20 cellular contexts compared by ENCODE assay signal in the genomic region with DNA sequence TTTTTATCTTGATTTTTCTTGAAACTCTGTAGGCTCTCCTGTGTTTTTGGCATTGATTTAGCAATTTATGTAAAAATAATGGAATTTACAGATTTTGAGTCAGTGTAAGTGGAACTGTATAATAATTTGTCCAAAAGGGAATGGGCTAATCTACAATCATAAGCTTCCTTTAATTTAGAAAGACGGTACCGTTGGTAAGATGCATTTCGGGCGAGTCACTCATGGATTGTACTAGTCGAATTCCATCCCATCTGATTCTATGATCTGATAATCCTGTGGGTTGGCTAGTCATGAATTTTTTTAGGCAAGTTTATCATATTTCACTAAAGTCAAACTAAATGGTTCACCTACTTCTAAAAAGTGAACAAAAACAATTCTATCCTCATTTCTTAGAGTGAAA.
DNase-seq lines count a peak whose midpoint lies in the region; ATAC-seq, FAIRE-seq and TF ChIP-seq lines count a peak whose summit lies in the region.
"Had no signal": no experiment of that assay in that cellular context is flagged by ENCODE, and none has a peak within 500 bp of the region (broad histone marks: within the 10 kb centered on the region; RNA-seq: fewer than 3 reads in every experiment).

No MANE protein-coding gene starts in this region.

- H3K79me2 ChIP-seq in endothelial cell of umbilical vein (ENCODE audit: control insufficient read depth, insufficient read depth, low read length), result no peaks in the 10 kb centered on the region
- peaks cover 3% of the 10 kb centered on the region for H3K79me2 ChIP-seq in osteoblast (ENCODE audit: insufficient read depth, low read length)

- no peaks in the 10 kb centered on the region for H3K9me1 ChIP-seq in endothelial cell of umbilical vein (replicated peaks; ENCODE audit: control insufficient read depth, extremely low read depth, insufficient read depth, low read length)

- H3K27me3 ChIP-seq in endothelial cell of umbilical vein (ENCODE audit: control insufficient read depth in 2 of 2, insufficient read depth in 2 of 2, low read length in 2 of 2) (no peaks in the 10 kb centered on the region), osteoblast (ENCODE audit: insufficient read depth, low read length) (no peaks in the 10 kb centered on the region), gastrocnemius medialis (no peaks in the 10 kb centered on the region)
- H3K27me3 ChIP-seq: colonic mucosa, sigmoid colon, vagina had no signal

- H4K20me1 ChIP-seq in endothelial cell of umbilical vein (replicated peaks; ENCODE audit: control insufficient read depth, extremely low read depth, insufficient read depth, low read length) (no peaks in the 10 kb centered on the region), osteoblast (ENCODE audit: insufficient read depth, low read length) (no peaks in the 10 kb centered on the region)

- CTCF ChIA-PET in endothelial cell of umbilical vein (lab: Charles Lee), result no interaction called here

- in situ Hi-C loops in gastrocnemius medialis (cut with MboI; ENCODE audit: low sequenced_read_pairs in 4 of 4), result no loop called here

- no peak overlapping the region for H3K4me3 ChIP-seq in endothelial cell of umbilical vein (replicated peaks in 1 of 3; ENCODE audit: insufficient read depth in 1 of 3, low read depth in 1 of 3, low read length in 3 of 3)
- no peak overlapping the region for H3K4me3 ChIP-seq in osteoblast (ENCODE audit: insufficient read depth, low read length)
- no peak overlapping the region for H3K4me3 ChIP-seq in gastrocnemius medialis
- H3K4me3 ChIP-seq: colonic mucosa, K562, sigmoid colon, vagina had no signal

- H3K9ac ChIP-seq in endothelial cell of umbilical vein (replicated peaks; ENCODE audit: extremely low read depth, insufficient read depth, low read length), result no peak overlapping the region

- H3K9me3 ChIP-seq in endothelial cell of umbilical vein (replicated peaks; ENCODE audit: control insufficient read depth, insufficient read depth, low read length), result no peaks in the 10 kb centered on the region
- no peaks in the 10 kb centered on the region for H3K9me3 ChIP-seq in osteoblast (ENCODE audit: low read depth, low read length)
- no peaks in the 10 kb centered on the region for H3K9me3 ChIP-seq in gastrocnemius medialis
- H3K9me3 ChIP-seq: colonic mucosa, sigmoid colon, vagina had no signal

- no peak overlapping the region for H3K27ac ChIP-seq in endothelial cell of umbilical vein (ENCODE audit: insufficient read depth, low read depth, low read length)
- peak overlapping the region; percentile 43 for H3K27ac ChIP-seq in osteoblast (ENCODE audit: low read depth, low read length)
- no peak overlapping the region for H3K27ac ChIP-seq in gastrocnemius medialis
- H3K27ac ChIP-seq: colonic mucosa, sigmoid colon, vagina had no signal

- peak; percentile 64 for FAIRE-seq in endothelial cell of umbilical vein (lab: Jason Lieb, UNC)
- FAIRE-seq: GM12891, K562, TTC549 had no signal

- TF ChIP-seq POLR2A in endothelial cell of umbilical vein (IDR thresholded peaks at IDR 0.05; ENCODE audit: low read depth, low read length) (no peak), gastrocnemius medialis (IDR thresholded peaks at IDR 0.05) (no peak)

- H2AFZ ChIP-seq in endothelial cell of umbilical vein (ENCODE audit: low read depth, low read length), result no peak overlapping the region
- H2AFZ ChIP-seq in osteoblast (ENCODE audit: low read length), result no peak overlapping the region

- ATAC-seq in gastrocnemius medialis, result no peak
- no peak for ATAC-seq in GM19023 (IDR thresholded peaks at IDR 0.05; ENCODE audit: unreplicated experiment)
- ATAC-seq: CD8-positive, alpha-beta T cell; K562 had no signal

- intact Hi-C loops in endothelial cell of umbilical vein (cut with micrococcal nuclease), result no loop called here
- intact Hi-C loops in gastrocnemius medialis (cut with DNase I; ENCODE audit: low total_unique reads), result no loop called here

- H3K4me2 ChIP-seq in endothelial cell of umbilical vein (ENCODE audit: insufficient read depth, low read length) (peak overlapping the region; percentile 29), osteoblast (ENCODE audit: insufficient read depth, low read length) (peak overlapping the region; percentile 51)

- DNase-seq in AG20443 (ENCODE audit: low spot score) (peak; percentile 60), RKO (ENCODE audit: low spot score) (peak; percentile 10), endothelial cell of umbilical vein (ENCODE audit: low read depth, low spot score) (peak; percentile 3), osteoblast (ENCODE audit: insufficient read length, low spot score, missing footprints) (peak; percentile 78), DMS53 (lab: John Stamatoyannopoulos, UW) (no peak), gastrocnemius medialis (no peak), SHP77 treated with DMSO at 0.1 percent for 48 hours (lab: John Stamatoyannopoulos, UW) (no peak)
- DNase-seq: activated CD4-positive, alpha-beta memory T cell treated with anti-CD3 and anti-CD28 coated beads for 36 hours; CD8-positive, alpha-beta T cell; colonic mucosa; erythroblast; H9; NCI-H1417; NCI-H345; sigmoid colon had no signal

- no TSS peak for BruUV-seq in endothelial cell of umbilical vein (replicated peaks; lab: Mats Ljungman, UMichigan)

- POLR2A ChIA-PET in endothelial cell of umbilical vein (lab: Charles Lee), result no interaction called here

- H3K4me1 ChIP-seq in endothelial cell of umbilical vein (ENCODE audit: control insufficient read depth, extremely low read depth, insufficient read depth, low read length) (peaks cover 7% of the 10 kb centered on the region), osteoblast (ENCODE audit: insufficient read depth, low read length) (peaks cover 16% of the 10 kb centered on the region), gastrocnemius medialis (no peaks in the 10 kb centered on the region)
- H3K4me1 ChIP-seq: colonic mucosa, sigmoid colon, vagina had no signal

- dilution Hi-C loops in endothelial cell of umbilical vein (cut with MboI; ENCODE audit: extremely low pct_ligation_motif_present, low sequenced_read_pairs), result no loop called here

- no peaks in the 10 kb centered on the region for H3K36me3 ChIP-seq in endothelial cell of umbilical vein (ENCODE audit: control insufficient read depth in 2 of 2, extremely low read depth in 1 of 2, insufficient read depth in 2 of 2, low read length in 2 of 2)
- no peaks in the 10 kb centered on the region for H3K36me3 ChIP-seq in osteoblast (ENCODE audit: insufficient read depth, low read length)
- H3K36me3 ChIP-seq in gastrocnemius medialis, result no peaks in the 10 kb centered on the region
- H3K36me3 ChIP-seq: colonic mucosa, sigmoid colon, vagina had no signal

- TF ChIP-seq CTCF in endothelial cell of umbilical vein (IDR thresholded peaks at IDR 0.05; ENCODE audit: extremely low read depth in 1 of 2, insufficient read depth in 1 of 2, low read depth in 1 of 2, low read length in 2 of 2) (no peak), osteoblast (IDR thresholded peaks at IDR 0.05; ENCODE audit: extremely low read depth, low read depth, low read length) (no peak), gastrocnemius medialis (IDR thresholded peaks at IDR 0.05 in 4 of 5, conservative IDR thresholded peaks at IDR 0.05 in 1 of 5) (no peak)

TF ChIP-seq in endothelial cell of umbilical vein, 7 proteins besides CTCF, POLR2A, EP300 and RAD21:
- TF ChIP-seq, protein P1, sequence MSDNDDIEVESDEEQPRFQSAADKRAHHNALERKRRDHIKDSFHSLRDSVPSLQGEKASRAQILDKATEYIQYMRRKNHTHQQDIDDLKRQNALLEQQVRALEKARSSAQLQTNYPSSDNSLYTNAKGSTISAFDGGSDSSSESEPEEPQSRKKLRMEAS (IDR thresholded peaks at IDR 0.05; ENCODE audit: insufficient read depth, insufficient read length), result no peak
- peak; percentile 46 for TF ChIP-seq FOS (IDR thresholded peaks at IDR 0.05; ENCODE audit: borderline replicate concordance, insufficient read depth, low read length)
- peak; percentile 7 for TF ChIP-seq JUN (IDR thresholded peaks at IDR 0.05; ENCODE audit: borderline replicate concordance, insufficient read depth, insufficient read length, low read depth)
- TF ChIP-seq GATA2 (IDR thresholded peaks at IDR 0.05; ENCODE audit: insufficient read depth, insufficient read length, low read depth, low read length), result peak; percentile 74
- TF ChIP-seq POLR2AphosphoS5 (IDR thresholded peaks at IDR 0.05; ENCODE audit: insufficient read depth, low read depth, low read length), result no peak
- no peak for TF ChIP-seq EZH2 (IDR thresholded peaks at IDR 0.05; ENCODE audit: borderline replicate concordance, low read depth, low read length, severe bottlenecking)
- no peak for TF ChIP-seq MYC (IDR thresholded peaks at IDR 0.05; ENCODE audit: low read depth, low read length)

Comparison
In these comparisons a context has a peak if more than half of its experiments do, and no peak if none do; other contexts are left out.
1. DNase-seq: peak in AG20443 (single experiment), RKO (single experiment), endothelial cell of umbilical vein (single experiment) and osteoblast (single experiment); none in DMS53 (single experiment), gastrocnemius medialis (0 of 2) and SHP77 treated with DMSO at 0.1 percent for 48 hours (single experiment).